In the genomic region with DNA sequence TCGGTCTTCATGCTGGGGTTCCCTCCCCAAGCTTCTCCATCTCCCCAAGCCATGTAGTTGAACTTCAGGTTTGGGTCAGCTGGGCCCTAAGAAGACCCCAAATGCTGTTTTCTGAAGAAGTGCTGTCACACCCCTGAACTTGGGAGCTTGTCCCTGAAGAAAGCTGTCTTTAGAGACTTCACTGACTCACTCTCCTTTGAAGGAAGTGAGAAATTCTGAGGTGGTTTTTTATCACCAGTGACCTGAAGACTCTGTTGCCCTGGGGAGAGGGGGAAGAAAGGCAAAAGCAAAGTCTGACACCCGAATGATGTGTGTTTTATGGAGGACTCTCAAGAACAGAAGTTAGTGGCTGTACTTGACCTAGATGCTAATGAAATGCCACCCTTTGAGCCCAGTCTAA, we compare ENCODE assay signal across 16 cellular contexts.
A peak's percentile ranks its signal among the peaks of the same experiment; 100 is the strongest.
DNase-seq lines count a peak whose midpoint lies in the region; ATAC-seq lines count a peak whose summit lies in the region.
"Had no signal": no experiment of that assay in that cellular context is flagged by ENCODE, and none has a peak within 500 bp of the region (broad histone marks: within the 10 kb centered on the region; RNA-seq: fewer than 3 reads in every experiment).

No MANE protein-coding gene starts in this region.

- DNase-seq in ELR (ENCODE audit: low read depth) = peak; percentile 33
- peak; percentile 50 to 78 for DNase-seq in NOMO-1 (lab: John Stamatoyannopoulos, UW; ENCODE audit: unreplicated experiment in 2 of 2)
- peak; percentile 18 for DNase-seq in ecto neural progenitor cell (ENCODE audit: low spot score)
- no peak for DNase-seq in DMS114 treated with DMSO at 0.1 percent for 48 hours (lab: John Stamatoyannopoulos, UW; ENCODE audit: unreplicated experiment)
- no peak for DNase-seq in SHP77 treated with DMSO at 0.1 percent for 48 hours (lab: John Stamatoyannopoulos, UW)
- DNase-seq: DND-41; erythroblast; naive thymus-derived CD4-positive, alpha-beta T cell; NCI-H1694 treated with DMSO at 0.1 percent for 48 hours; NCI-H526; retina; stimulated activated CD4-positive, alpha-beta T cell treated with anti-CD3 and anti-CD28 coated beads, Interleukin-1b, Interleukin-23, amount 100 ng/mL, for 48 hours; stimulated activated CD8-positive, alpha-beta memory T cell treated with anti-CD3 and anti-CD28 coated beads, Interleukin-4, amount 100 ng/mL, for 48 hours had no signal

- ATAC-seq in GM21723 (IDR thresholded peaks at IDR 0.05; ENCODE audit: unreplicated experiment) = peak; percentile 55
- no peak for ATAC-seq in HG03159 (IDR thresholded peaks at IDR 0.05; ENCODE audit: unreplicated experiment)
- no peak for ATAC-seq in GM18858 (IDR thresholded peaks at IDR 0.05; ENCODE audit: unreplicated experiment)
- ATAC-seq: naive thymus-derived CD4-positive, alpha-beta T cell had no signal

Comparison
In these comparisons a context has a peak if more than half of its experiments do, and no peak if none do; other contexts are left out.
1. DNase-seq: peak in ELR (single experiment), NOMO-1 (2 of 2) and ecto neural progenitor cell (single experiment); none in DMS114 treated with DMSO at 0.1 percent for 48 hours (single experiment) and SHP77 treated with DMSO at 0.1 percent for 48 hours (single experiment).